14 cellular contexts compared by ENCODE assay signal in genomic region chr4:71366776-71367175, GRCh38.
"Had no signal": no experiment of that assay in that cellular context is flagged by ENCODE, and none has a peak within 500 bp of the region (broad histone marks: within the 10 kb centered on the region; RNA-seq: fewer than 3 reads in every experiment).

No MANE protein-coding gene starts in this region.

- DNase-seq: activated CD4-positive, alpha-beta T cell treated with anti-CD3 and anti-CD28 coated beads, Interleukin-2, amount 10 ng/mL, durations not matched to agents 7 days and 5 days; activated CD4-positive, CD25-positive, alpha-beta regulatory T cell treated with anti-CD3 and anti-CD28 coated beads, Interleukin-2, amount 50 U/mL, for 72 hours; activated CD8-positive, alpha-beta memory T cell treated with anti-CD3 and anti-CD28 coated beads, Interleukin-2, amount 10 ng/mL, durations not matched to agents 7 days and 5 days; activated CD8-positive, alpha-beta T cell treated with anti-CD3 and anti-CD28 coated beads for 36 hours; activated gamma-delta T cell; anterior cingulate cortex; effector memory CD4-positive, alpha-beta T cell; foreskin keratinocyte; kidney; naive thymus-derived CD4-positive, alpha-beta T cell; retina; stimulated activated CD4-positive, alpha-beta T cell treated with anti-CD3 and anti-CD28 coated beads, Interleukin-4, amount 100 ng/mL, for 1 hour; stimulated activated naive CD4-positive, alpha-beta T cell had no signal

- ATAC-seq: activated CD8-positive, alpha-beta memory T cell treated with anti-CD3 and anti-CD28 coated beads, Interleukin-2, amount 10 ng/mL, durations not matched to agents 7 days and 5 days; activated CD8-positive, alpha-beta T cell treated with anti-CD3 and anti-CD28 coated beads for 36 hours; foreskin keratinocyte; left lobe of liver; naive thymus-derived CD4-positive, alpha-beta T cell had no signal
